8 cellular contexts compared by ENCODE assay signal in genomic region chr16:73172621-73173312, GRCh38.
DNase-seq lines count a peak whose midpoint lies in the region; ATAC-seq and TF ChIP-seq lines count a peak whose summit lies in the region.

No MANE protein-coding gene starts in this region.

- in situ Hi-C loops in KBM-7 (cut with MboI; ENCODE audit: low pct_unique_long_range_greater_than_20kb, low sequenced_read_pairs): no loop called here
- in situ Hi-C loops in astrocyte of the cerebellum (cut with HindIII; ENCODE audit: low sequenced_read_pairs): no loop called here

- H3K27ac ChIP-seq in subcutaneous abdominal adipose tissue (ENCODE audit: low read depth, low read length): peak overlapping the region; percentile 46

- no peaks in the 10 kb centered on the region for H3K36me3 ChIP-seq in subcutaneous abdominal adipose tissue (ENCODE audit: control insufficient read depth in 5 of 5, insufficient read depth in 5 of 5, low read length in 5 of 5)

- peaks cover 5 to 34% (median 21%) of the 10 kb centered on the region in 5 donors for H3K4me1 ChIP-seq in subcutaneous abdominal adipose tissue (ENCODE audit: control insufficient read depth in 5 of 5, insufficient read depth in 5 of 5, low read length in 5 of 5)

- H3K4me3 ChIP-seq in astrocyte of the cerebellum (ENCODE audit: low read depth, low read length) (peak overlapping the region; percentile 11), subcutaneous abdominal adipose tissue (ENCODE audit: low read depth in 1 of 5, low read length in 5 of 5) (peak overlapping the region in 2 of 5 donors; percentile 17 to 32)

- H3K27me3 ChIP-seq in subcutaneous abdominal adipose tissue (ENCODE audit: control insufficient read depth in 5 of 5, insufficient read depth in 4 of 5, low read length in 5 of 5): peaks cover 0 to 7% (median 0%) of the 10 kb centered on the region in 5 donors

- DNase-seq in A172 (ENCODE audit: low spot score) (peak; percentile 74), KBM-7 (peak; percentile 47), astrocyte of the cerebellum (ENCODE audit: low read depth) (peak; percentile 94), iPS-NIHi7 (ENCODE audit: extremely low spot score) (peak; percentile 59), HuH-7 (ENCODE audit: low spot score) (no peak)

- H3K9me3 ChIP-seq in subcutaneous abdominal adipose tissue (ENCODE audit: control insufficient read depth in 5 of 5, low read length in 5 of 5): no peaks in the 10 kb centered on the region

- ATAC-seq in GM18873 (IDR thresholded peaks at IDR 0.05; ENCODE audit: low FRiP score, unreplicated experiment): no peak
- no peak for ATAC-seq in HG03342 (IDR thresholded peaks at IDR 0.05; ENCODE audit: unreplicated experiment)

- peak; percentile 43 for TF ChIP-seq CTCF in astrocyte of the cerebellum (IDR thresholded peaks at IDR 0.05; ENCODE audit: low read depth, low read length, missing control alignments)

- H3K9ac ChIP-seq in subcutaneous abdominal adipose tissue (ENCODE audit: low read length in 5 of 5): no peak overlapping the region
